In the genomic region with DNA sequence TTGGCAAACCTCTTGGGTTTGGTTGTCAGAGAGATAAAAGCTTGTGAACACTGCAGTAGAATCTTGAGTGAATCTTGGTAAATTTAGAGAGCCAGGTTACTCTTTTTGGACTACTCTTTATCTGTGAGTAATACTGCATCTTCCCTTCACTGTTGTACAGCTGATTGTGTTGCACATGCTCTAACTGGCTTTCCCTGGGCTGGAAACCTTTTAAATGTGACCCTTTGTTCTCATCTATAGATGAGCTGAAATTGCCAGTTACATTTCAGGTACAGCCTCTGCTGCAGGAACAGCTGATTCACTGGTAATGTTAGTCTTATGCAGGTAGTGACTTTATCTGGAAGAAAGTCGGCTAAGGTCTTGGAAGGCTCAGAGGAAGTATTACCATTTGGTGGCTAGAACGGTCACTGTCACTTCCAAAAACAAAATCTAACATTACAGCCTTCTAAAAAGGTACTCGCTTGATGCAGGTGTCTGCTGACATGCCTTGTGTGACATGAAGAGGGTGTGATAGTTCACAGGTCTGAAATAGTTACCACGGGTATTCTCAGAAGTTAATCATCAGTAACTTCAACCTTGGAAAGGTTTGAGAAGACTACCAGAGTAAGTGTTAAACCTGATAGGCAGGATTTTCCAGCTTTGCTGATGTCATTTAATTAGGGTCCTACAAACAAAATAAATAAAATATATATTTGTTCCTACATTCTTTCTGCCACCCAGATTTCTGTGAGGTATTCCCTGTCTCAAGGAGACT, we compare ENCODE assay signal across 19 cellular contexts.
DNase-seq lines count a peak whose midpoint lies in the region; ATAC-seq and TF ChIP-seq lines count a peak whose summit lies in the region.
"Had no signal": no experiment of that assay in that cellular context is flagged by ENCODE, and none has a peak within 500 bp of the region (broad histone marks: within the 10 kb centered on the region; RNA-seq: fewer than 3 reads in every experiment).

No MANE protein-coding gene starts in this region.

- peak overlapping the region in 1 of 2 donors; percentile 40 for H3K27ac ChIP-seq in prostate gland

- TF ChIP-seq CTCF in epithelial cell of esophagus (IDR thresholded peaks at IDR 0.05; ENCODE audit: insufficient read depth, low read depth, low read length, missing control alignments) (no peak), prostate gland (IDR thresholded peaks at IDR 0.05) (no peak), HFFc6 (IDR thresholded peaks at IDR 0.05) (no peak)

- intact Hi-C loops in prostate gland (cut with DNase I): no loop called here

- no peak overlapping the region for H3K27ac Mint-ChIP-seq in stimulated activated effector memory CD8-positive, alpha-beta T cell treated with anti-CD3 and anti-CD28 coated beads, Interleukin-12 subunit alpha, Interleukin-12 subunit beta, amount 100 ng/mL, for 72 hours
- no peak overlapping the region for H3K27ac Mint-ChIP-seq in HFFc6
- H3K27ac Mint-ChIP-seq: CD4-positive, CD25-positive, alpha-beta regulatory T cell had no signal

- no peaks in the 10 kb centered on the region for H3K27me3 ChIP-seq in prostate gland (replicated peaks; ENCODE audit: insufficient read depth)
- H3K27me3 ChIP-seq: BE2C had no signal

- ATAC-seq in stimulated activated effector memory CD8-positive, alpha-beta T cell treated with anti-CD3 and anti-CD28 coated beads, Interleukin-12 subunit alpha, Interleukin-12 subunit beta, amount 100 ng/mL, for 72 hours: no peak
- ATAC-seq: GM12878, HepG2 had no signal

- DNase-seq in NCI-H748 (lab: John Stamatoyannopoulos, UW; ENCODE audit: unreplicated experiment) (peak; percentile 9), NCI-H748 treated with DMSO at 0.1 percent for 48 hours (lab: John Stamatoyannopoulos, UW) (no peak), NCI-H2227 (lab: John Stamatoyannopoulos, UW; ENCODE audit: unreplicated experiment) (peak; percentile 4), epithelial cell of esophagus (ENCODE audit: low read depth) (peak; percentile 58), prostate gland (ENCODE audit: low spot score) (peak; percentile 25), HFFc6 (no peak)
- DNase-seq in stimulated activated effector memory CD8-positive, alpha-beta T cell treated with anti-CD3 and anti-CD28 coated beads, Interleukin-12 subunit alpha, Interleukin-12 subunit beta, amount 100 ng/mL, for 72 hours (ENCODE audit: low spot score in 2 of 2): no peak
- DNase-seq: BE2C; Caco-2; CD4-positive, CD25-positive, alpha-beta regulatory T cell; DMS153; EL; KG1; NCI-H1417 treated with DMSO at 0.1 percent for 48 hours; NCI-H1930; NCI-H2171; NCI-H510A had no signal

- 41% methylated on average over 4 of the region's 4 CpGs for WGBS in prostate gland

- no peak for TF ChIP-seq POLR2A in prostate gland (IDR thresholded peaks at IDR 0.05)

- no peaks in the 10 kb centered on the region for H3K4me1 ChIP-seq in prostate gland (replicated peaks)
- H3K4me1 ChIP-seq: BE2C, Caco-2 had no signal

- H3K27me3 Mint-ChIP-seq in HFFc6 (ENCODE audit: insufficient read depth): no peaks in the 10 kb centered on the region
- H3K27me3 Mint-ChIP-seq: CD4-positive, CD25-positive, alpha-beta regulatory T cell had no signal

- H3K36me3 Mint-ChIP-seq in stimulated activated effector memory CD8-positive, alpha-beta T cell treated with anti-CD3 and anti-CD28 coated beads, Interleukin-12 subunit alpha, Interleukin-12 subunit beta, amount 100 ng/mL, for 72 hours: no peaks in the 10 kb centered on the region
- H3K36me3 Mint-ChIP-seq in HFFc6 (ENCODE audit: low read depth): peaks cover 5% of the 10 kb centered on the region; the same call in 1 of the 2 replicates
- H3K36me3 Mint-ChIP-seq: CD4-positive, CD25-positive, alpha-beta regulatory T cell had no signal

- H3K4me3 ChIP-seq in epithelial cell of esophagus (ENCODE audit: low read length) (no peak overlapping the region), prostate gland (no peak overlapping the region)
- H3K4me3 ChIP-seq: GM12878 had no signal

- no peaks in the 10 kb centered on the region for H3K36me3 ChIP-seq in prostate gland
- H3K36me3 ChIP-seq: BE2C had no signal

- no peaks in the 10 kb centered on the region for H3K9me3 ChIP-seq in prostate gland
- H3K9me3 ChIP-seq: BE2C, Caco-2 had no signal

- H3K4me3 Mint-ChIP-seq in stimulated activated effector memory CD8-positive, alpha-beta T cell treated with anti-CD3 and anti-CD28 coated beads, Interleukin-12 subunit alpha, Interleukin-12 subunit beta, amount 100 ng/mL, for 72 hours: no peak overlapping the region
- H3K4me3 Mint-ChIP-seq in HFFc6: no peak overlapping the region
- H3K4me3 Mint-ChIP-seq: CD4-positive, CD25-positive, alpha-beta regulatory T cell had no signal

- H3K4me1 Mint-ChIP-seq in stimulated activated effector memory CD8-positive, alpha-beta T cell treated with anti-CD3 and anti-CD28 coated beads, Interleukin-12 subunit alpha, Interleukin-12 subunit beta, amount 100 ng/mL, for 72 hours: no peaks in the 10 kb centered on the region
- peaks cover 22% of the 10 kb centered on the region for H3K4me1 Mint-ChIP-seq in HFFc6 (ENCODE audit: low read depth)
- H3K4me1 Mint-ChIP-seq: CD4-positive, CD25-positive, alpha-beta regulatory T cell had no signal

- peaks cover 7% of the 10 kb centered on the region for H3K9me3 Mint-ChIP-seq in stimulated activated effector memory CD8-positive, alpha-beta T cell treated with anti-CD3 and anti-CD28 coated beads, Interleukin-12 subunit alpha, Interleukin-12 subunit beta, amount 100 ng/mL, for 72 hours
- H3K9me3 Mint-ChIP-seq in HFFc6: no peaks in the 10 kb centered on the region

Comparison
In these comparisons a context has a peak if more than half of its experiments do, and no peak if none do; other contexts are left out.
1. DNase-seq: peak in NCI-H748 (single experiment), NCI-H2227 (single experiment), epithelial cell of esophagus (single experiment) and prostate gland (single experiment); none in NCI-H748 treated with DMSO at 0.1 percent for 48 hours (single experiment), stimulated activated effector memory CD8-positive, alpha-beta T cell treated with anti-CD3 and anti-CD28 coated beads, Interleukin-12 subunit alpha, Interleukin-12 subunit beta, amount 100 ng/mL, for 72 hours (0 of 2) and HFFc6 (single experiment).